Comparison of ENCODE assay signal across 10 cellular contexts in the genomic region with DNA sequence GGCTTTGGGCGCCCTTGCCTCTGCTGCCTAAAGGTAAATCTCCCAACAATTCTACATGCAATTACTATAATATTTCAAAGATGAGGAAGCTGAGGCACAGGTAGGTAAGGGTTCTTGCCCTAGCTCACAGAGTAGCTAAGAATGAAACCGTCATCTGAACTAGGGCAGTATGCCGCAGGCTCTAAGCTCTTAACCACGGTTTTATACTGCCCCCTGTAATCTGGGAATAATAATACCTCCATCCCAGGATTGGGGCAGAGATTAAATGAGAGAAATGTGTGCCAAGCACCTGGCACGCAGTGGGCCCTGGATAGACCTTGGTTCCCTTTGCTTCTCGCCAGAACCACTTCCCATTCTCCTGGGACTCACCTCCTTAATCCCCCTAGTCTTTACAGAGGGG. TPM values are rescaled to one million over a fixed set of nuclear protein-coding genes. Genes with fewer than 3 reads are reported as not detected.
A peak's percentile ranks its signal among the peaks of the same experiment; 100 is the strongest.
DNase-seq lines count a peak whose midpoint lies in the region; ATAC-seq, FAIRE-seq and TF ChIP-seq lines count a peak whose summit lies in the region.
"Had no signal": no experiment of that assay in that cellular context is flagged by ENCODE, and none has a peak within 500 bp of the region (broad histone marks: within the 10 kb centered on the region; RNA-seq: fewer than 3 reads in every experiment).

No MANE protein-coding gene starts in this region.

- H3K4me3 Mint-ChIP-seq in naive B cell: peak overlapping the region; percentile 22 to 89 (median 80)

- peak; percentile 16 to 39; a peak in 2 of 4 replicates for TF ChIP-seq RAD21 in K562 (CRISPR knock-in tag; conservative IDR thresholded peaks at IDR 0.05 in 1 of 2, IDR thresholded peaks at IDR 0.05 in 1 of 2)

- 8% methylated on average over 6 of the region's 6 CpGs for WGBS in K562 (ENCODE audit: insufficient coverage, low coverage, missing lambda C conversion rate)

- CTCF ChIA-PET in K562 (lab: Yijun Ruan, JAX; ENCODE audit: low intra/inter-chr PET ratio): interaction anchor here (0.6 to 2.0 kb wide), 3 partner anchors 17 to 885 kb away, joined by 3 to 10 read pairs (median 3); no protein-coding TSS in a partner anchor

- H3K27ac ChIP-seq in K562 (ENCODE audit: extremely low read depth, low read depth, low read length): no peak overlapping the region
- H3K27ac ChIP-seq: SJCRH30 had no signal

- H3K4me3 ChIP-seq in Loucy (ENCODE audit: low read length, poor library complexity, severe bottlenecking): no peak overlapping the region
- no peak overlapping the region for H3K4me3 ChIP-seq in K562
- H3K4me3 ChIP-seq: SJCRH30 had no signal

- H3K4me2 ChIP-seq in Loucy (ENCODE audit: low read depth, low read length, poor library complexity, severe bottlenecking) (no peak overlapping the region), K562 (ENCODE audit: insufficient read depth, low read length) (no peak overlapping the region)

- TF ChIP-seq CTCF in Loucy (conservative IDR thresholded peaks at IDR 0.05; ENCODE audit: low read length): peak; percentile 36
- TF ChIP-seq CTCF in K562 (IDR thresholded peaks at IDR 0.05 in 2 of 3, conservative IDR thresholded peaks at IDR 0.05 in 1 of 3; ENCODE audit: insufficient read depth in 2 of 3, low read depth in 1 of 3, low read length in 3 of 3): peak in 2 of 3 experiments; percentile 16 to 45; a peak in 2 of 6 replicates

- DNase-seq in DMS 273 treated with DMSO at 0.1 percent for 48 hours (lab: John Stamatoyannopoulos, UW) (peak; percentile 27), K562 (ENCODE audit: extremely low read depth in 1 of 4, low spot score in 3 of 4) (peak in 1 of 4 experiments; percentile 13), naive B cell (peak; percentile 35), GM12892 (ENCODE audit: insufficient read length) (no peak), putamen (ENCODE audit: low spot score) (no peak)
- DNase-seq: effector memory CD4-positive, alpha-beta T cell had no signal

- no TSS peak for BruUV-seq in K562 (replicated peaks; lab: Mats Ljungman, UMichigan)

- intact Hi-C loops in K562 (cut with micrococcal nuclease): loop anchor here (1.0 kb wide), 1 partner anchor 179 kb away; no protein-coding TSS in a partner anchor

- H3K9me1 ChIP-seq in K562 (ENCODE audit: control insufficient read depth, insufficient read depth, low read length): no peaks in the 10 kb centered on the region

- peaks cover 35 to 52% (median 38%) of the 10 kb centered on the region in 3 donors for H3K27me3 Mint-ChIP-seq in naive B cell

- H3F3A ChIP-seq in Loucy (ENCODE audit: low read depth): no peaks in the 10 kb centered on the region

- H3K9me3 ChIP-seq in Loucy (ENCODE audit: insufficient read depth, low read depth, low read length): no peaks in the 10 kb centered on the region
- no peaks in the 10 kb centered on the region for H3K9me3 ChIP-seq in K562 (replicated peaks; ENCODE audit: control insufficient read depth, insufficient read depth, low read depth, low read length)
- H3K9me3 ChIP-seq: SJCRH30 had no signal

- no peaks in the 10 kb centered on the region for H3K9me3 Mint-ChIP-seq in naive B cell

- H4K20me1 ChIP-seq in Loucy (ENCODE audit: insufficient read depth, low read length, poor library complexity, severe bottlenecking): no peaks in the 10 kb centered on the region
- H4K20me1 ChIP-seq in K562 (replicated peaks; ENCODE audit: control insufficient read depth, insufficient read depth, low read length): peaks cover 6% of the 10 kb centered on the region; the same call in 1 of the 2 replicates

- H3K27me3 ChIP-seq in Loucy (ENCODE audit: insufficient read depth, low read length, poor library complexity, severe bottlenecking) (peaks cover 44% of the 10 kb centered on the region), K562 (ENCODE audit: control insufficient read depth in 2 of 2, insufficient read depth in 2 of 2, low read length in 2 of 2) (peaks cover 44 to 64% of the 10 kb centered on the region in 2 experiments)

- ATAC-seq in K562 (peak; percentile 24; the same call in 1 of the 3 replicates), naive B cell (ENCODE audit: low read depth in 2 of 2) (peak; percentile 29 to 38), HG03280 (IDR thresholded peaks at IDR 0.05; ENCODE audit: unreplicated experiment) (no peak), GM21367 (IDR thresholded peaks at IDR 0.05; ENCODE audit: unreplicated experiment) (no peak)

- peaks cover 0 to 16% of the 10 kb centered on the region in 2 donors for H3K36me3 Mint-ChIP-seq in naive B cell

- TF ChIP-seq POLR2A in K562 (conservative IDR thresholded peaks at IDR 0.05) (no peak), GM12892 (IDR thresholded peaks at IDR 0.05; ENCODE audit: low read depth, low read length) (no peak)

- H2AFZ ChIP-seq in Loucy (ENCODE audit: low read length): no peak overlapping the region
- no peak overlapping the region for H2AFZ ChIP-seq in K562 (ENCODE audit: low read depth, low read length)

- H3K9me2 ChIP-seq in Loucy (replicated peaks; ENCODE audit: low read depth, low read length): no peaks in the 10 kb centered on the region

- H3K27ac Mint-ChIP-seq in naive B cell: peak overlapping the region in 3 of 6 donors; percentile 49 to 75 (median 71)

- FAIRE-seq in K562 (lab: Jason Lieb, UNC) (no peak), GM12892 (lab: Jason Lieb, UNC) (no peak)

- in situ Hi-C loops in K562 (cut with MboI): no loop called here

- POLR2A ChIA-PET in K562 (lab: Yijun Ruan, JAX): no interaction called here

- no peak overlapping the region for H3K9ac ChIP-seq in Loucy (ENCODE audit: low read depth, low read length, poor library complexity, severe bottlenecking)
- H3K9ac ChIP-seq in K562 (ENCODE audit: insufficient read depth in 1 of 2, low read depth in 2 of 2, low read length in 2 of 2): no peak overlapping the region

- no peak for TF ChIP-seq EP300 in K562 (IDR thresholded peaks at IDR 0.05; ENCODE audit: low read length)

- H3K4me1 ChIP-seq in Loucy (ENCODE audit: insufficient read depth, low read length, poor library complexity, severe bottlenecking) (peaks cover 19% of the 10 kb centered on the region), K562 (replicated peaks in 1 of 2; ENCODE audit: control insufficient read depth in 2 of 2, insufficient read depth in 2 of 2, low read length in 2 of 2) (peaks cover 0 to 29% of the 10 kb centered on the region in 2 experiments; a peak in 3 of 5 replicates)
- H3K4me1 ChIP-seq: SJCRH30 had no signal

- H3K79me2 ChIP-seq in Loucy (ENCODE audit: insufficient read depth, low read length) (no peaks in the 10 kb centered on the region), K562 (ENCODE audit: control insufficient read depth, insufficient read depth, low read length) (no peaks in the 10 kb centered on the region)

- peaks cover 40 to 44% (median 41%) of the 10 kb centered on the region in 3 donors for H3K4me1 Mint-ChIP-seq in naive B cell

- H3K36me3 ChIP-seq in Loucy (ENCODE audit: insufficient read depth, low read length) (no peaks in the 10 kb centered on the region), K562 (ENCODE audit: control insufficient read depth, insufficient read depth, low read length) (no peaks in the 10 kb centered on the region)
- H3K36me3 ChIP-seq: SJCRH30 had no signal

RNA-seq across cellular contexts. Expression of gene HRK, which starts 1.5 kb away (rescaled TPM):
- not detected in 2 replicates for total RNA-seq in K562 (2011; cell fraction: chromatin; rRNA removed; ENCODE audit: low replicate concordance)
- total RNA-seq in K562 (2011; cell fraction: nucleolus; rRNA removed): not detected in 2 replicates
- not detected in 2 replicates for total RNA-seq in K562 (2011; cell fraction: nucleoplasm; rRNA removed)
- total RNA-seq in K562 (2014; rRNA removed): 0.05 TPM in 1 of 2 replicates, not detected in the other
- 0.04 TPM in 1 of 2 replicates, not detected in the other for total RNA-seq in K562 (2014; rRNA removed; fragmentation: Illumina TruSeq; extraction: Trizol)
- not detected in 2 replicates for total RNA-seq in K562 (2015; rRNA removed; fragmentation: Illumina TruSeq; extraction: Trizol)
- total RNA-seq in K562 (2021): not detected in 2 replicates
- 0.04 TPM in 1 of 2 replicates, not detected in the other for polyA plus RNA-seq in K562 (2011; rRNA removed)
- 0.01 TPM in 2 replicates for polyA plus RNA-seq in K562 (2011; cell fraction: cytosol; rRNA removed)
- not detected in 2 replicates for polyA plus RNA-seq in K562 (2011; cell fraction: nucleus; rRNA removed)
- 0.10 TPM in 1 of 2 replicates, not detected in the other for polyA plus RNA-seq in K562 (2012)
- polyA plus RNA-seq in K562 (2014; fragmentation: Illumina TruSeq; extraction: Trizol): not detected in 2 replicates
- not detected for polyA plus RNA-seq in K562 (2014; fragmentation: Nextera tagmentation; extraction: Ambion mirVana)
- polyA plus RNA-seq in K562 (2014; rRNA removed): 0.01 TPM in 1 of 2 replicates, not detected in the other
- polyA minus RNA-seq in K562 (2011; rRNA and poly(A)+ RNA removed): 0.03 TPM in 1 of 2 replicates, not detected in the other
- not detected in 2 replicates for polyA minus RNA-seq in K562 (2011; cell fraction: cytosol; rRNA and poly(A)+ RNA removed)
- polyA minus RNA-seq in K562 (2011; cell fraction: nucleus; rRNA and poly(A)+ RNA removed): not detected in 2 replicates
- polyA plus RNA-seq in naive B cell (ENCODE audit: low read depth in 6 of 6): 1 to 10 TPM; 2.5 to 7.9 (median 5.9) TPM
- not detected for polyA plus RNA-seq in GM12892 (2012; ENCODE audit: missing spikeins)

RNA-seq across cellular contexts. Expression of gene FBXW8, which starts 28.0 kb away (rescaled TPM):
- 22.7 and 26.4 TPM in 2 replicates for total RNA-seq in K562 (2011; cell fraction: chromatin; rRNA removed; ENCODE audit: low replicate concordance)
- 9.8 and 11.3 TPM in 2 replicates for total RNA-seq in K562 (2011; cell fraction: nucleolus; rRNA removed)
- total RNA-seq in K562 (2011; cell fraction: nucleoplasm; rRNA removed): 17.7 and 31.7 TPM in 2 replicates
- total RNA-seq in K562 (2014; rRNA removed): 6.7 and 7.0 TPM in 2 replicates
- total RNA-seq in K562 (2014; rRNA removed; fragmentation: Illumina TruSeq; extraction: Trizol): 2.7 and 3.9 TPM in 2 replicates
- total RNA-seq in K562 (2015; rRNA removed; fragmentation: Illumina TruSeq; extraction: Trizol): 4.0 and 4.1 TPM in 2 replicates
- 8.1 and 8.3 TPM in 2 replicates for total RNA-seq in K562 (2021)
- polyA plus RNA-seq in K562 (2011; rRNA removed): 6.7 and 9.7 TPM in 2 replicates
- 6.4 and 7.3 TPM in 2 replicates for polyA plus RNA-seq in K562 (2011; cell fraction: cytosol; rRNA removed)
- 13.8 and 15.6 TPM in 2 replicates for polyA plus RNA-seq in K562 (2011; cell fraction: nucleus; rRNA removed)
- 4.6 and 9.9 TPM in 2 replicates for polyA plus RNA-seq in K562 (2012)
- 4.8 and 6.2 TPM in 2 replicates for polyA plus RNA-seq in K562 (2014; fragmentation: Illumina TruSeq; extraction: Trizol)
- under 1 TPM; 0.58 to 0.69 TPM for polyA plus RNA-seq in K562 (2014; fragmentation: Nextera tagmentation; extraction: Ambion mirVana)
- polyA plus RNA-seq in K562 (2014; rRNA removed): 3.6 and 4.4 TPM in 2 replicates
- 15.4 and 19.4 TPM in 2 replicates for polyA minus RNA-seq in K562 (2011; rRNA and poly(A)+ RNA removed)
- polyA minus RNA-seq in K562 (2011; cell fraction: cytosol; rRNA and poly(A)+ RNA removed): 5.4 and 9.7 TPM in 2 replicates
- polyA minus RNA-seq in K562 (2011; cell fraction: nucleus; rRNA and poly(A)+ RNA removed): 9.0 and 12.6 TPM in 2 replicates
- 10 to 100 TPM in 4 of 6 donors, 1 to 10 TPM in 2; 7.4 to 15.3 (median 10.9) TPM for polyA plus RNA-seq in naive B cell (ENCODE audit: low read depth in 6 of 6)
- 3.7 TPM for polyA plus RNA-seq in GM12892 (2012; ENCODE audit: missing spikeins)

Comparison
In these comparisons a context has a peak if more than half of its experiments do, and no peak if none do; other contexts are left out.
1. DNase-seq: peak in DMS 273 treated with DMSO at 0.1 percent for 48 hours (single experiment) and naive B cell (single experiment); none in GM12892 (single experiment) and putamen (single experiment).
2. ATAC-seq: peak in K562 (single experiment) and naive B cell (2 of 2); none in HG03280 (single experiment) and GM21367 (single experiment).